34 cellular contexts compared by ENCODE assay signal in genomic region chr11:109059402-109059801, GRCh38.
"Had no signal": no experiment of that assay in that cellular context is flagged by ENCODE, and none has a peak within 500 bp of the region (broad histone marks: within the 10 kb centered on the region; RNA-seq: fewer than 3 reads in every experiment).

No MANE protein-coding gene starts in this region.

- H3K4me3 Mint-ChIP-seq: activated B cell treated with CpG ODN at 0.5 μM for 24 hours; activated CD8-positive, alpha-beta memory T cell treated with anti-CD3 and anti-CD28 coated beads, Interleukin-2, amount 10 ng/mL, durations not matched to agents 7 days and 5 days; activated CD8-positive, alpha-beta T cell treated with anti-CD3 and anti-CD28 coated beads for 36 hours; activated naive CD4-positive, alpha-beta T cell treated with anti-CD3 and anti-CD28 coated beads, Interleukin-2, amount 10 ng/mL, durations not matched to agents 7 days and 5 days; activated naive CD8-positive, alpha-beta T cell; activated T-helper 1 cell treated with anti-CD3 and anti-CD28 coated beads, Interleukin-12 subunit alpha, Interleukin-12 subunit beta, Interleukin-2, Interleukin-4 antibody, amounts not matched to agents 30 ng/mL and 10 ng/mL and 1 ng/mL, durations not matched to agents 14 hours and 24 hours and 36 hours; central memory CD8-positive, alpha-beta T cell; effector memory CD8-positive, alpha-beta T cell; T-helper 17 cell; T-helper 2 cell treated with Interferon-gamma antibody and Interleukin-4, amounts not matched to agents 5 μg/mL and 100 μg/mL, for 36 hours had no signal

- H3K4me1 Mint-ChIP-seq: activated B cell treated with CpG ODN at 0.5 μM for 24 hours; central memory CD8-positive, alpha-beta T cell; T-helper 17 cell had no signal

- H3K27ac Mint-ChIP-seq: activated B cell treated with CpG ODN at 0.5 μM for 24 hours; activated CD8-positive, alpha-beta memory T cell treated with anti-CD3 and anti-CD28 coated beads, Interleukin-2, amount 10 ng/mL, durations not matched to agents 7 days and 5 days; activated CD8-positive, alpha-beta T cell treated with anti-CD3 and anti-CD28 coated beads for 36 hours; activated naive CD4-positive, alpha-beta T cell treated with anti-CD3 and anti-CD28 coated beads, Interleukin-2, amount 10 ng/mL, durations not matched to agents 7 days and 5 days; activated naive CD8-positive, alpha-beta T cell; activated T-helper 1 cell treated with anti-CD3 and anti-CD28 coated beads, Interleukin-12 subunit alpha, Interleukin-12 subunit beta, Interleukin-2, Interleukin-4 antibody, amounts not matched to agents 30 ng/mL and 10 ng/mL and 1 ng/mL, durations not matched to agents 14 hours and 24 hours and 36 hours; effector memory CD8-positive, alpha-beta T cell; T-helper 17 cell; T-helper 2 cell treated with Interferon-gamma antibody and Interleukin-4, amounts not matched to agents 5 μg/mL and 100 μg/mL, for 36 hours had no signal

- DNase-seq: activated B cell treated with CpG ODN at 0.5 μM for 24 hours; activated CD4-positive, alpha-beta T cell treated with anti-CD3 and anti-CD28 coated beads for 48 hours; activated CD4-positive, alpha-beta T cell treated with anti-CD3 and anti-CD28 coated beads, Interleukin-2, amount 50 U/mL, for 1 hour; activated CD4-positive, alpha-beta T cell treated with anti-CD3 and anti-CD28 coated beads, Interleukin-2, amount 50 U/mL, for 48 hours; activated CD8-positive, alpha-beta memory T cell treated with anti-CD3 and anti-CD28 coated beads, Interleukin-2, amount 10 ng/mL, durations not matched to agents 7 days and 5 days; activated CD8-positive, alpha-beta memory T cell treated with anti-CD3 and anti-CD28 coated beads, Interleukin-2, amount 50 U/mL, for 4 hours; activated CD8-positive, alpha-beta T cell treated with anti-CD3 and anti-CD28 coated beads for 36 hours; activated gamma-delta T cell; activated naive CD4-positive, alpha-beta T cell; activated naive CD4-positive, alpha-beta T cell treated with anti-CD3 and anti-CD28 coated beads, Interleukin-2, amount 10 ng/mL, durations not matched to agents 7 days and 5 days; activated T-cell treated with anti-CD3 and anti-CD28 coated beads, Interleukin-2, amount 50 U/mL, for 1 hour; activated T-cell treated with anti-CD3 and anti-CD28 coated beads, Interleukin-2, amount 50 U/mL, for 48 hours; amniotic stem cell; anterior cingulate cortex; brain microvascular endothelial cell; cortex of kidney; dermis blood vessel endothelial cell; effector CD4-positive, alpha-beta T cell; effector memory CD8-positive, alpha-beta T cell; erythroblast; foreskin keratinocyte; gastrocnemius medialis; glutamatergic neuron; heart left ventricle; T-helper 1 cell; T-helper 17 cell; T1000; WERI-Rb-1 had no signal

- H3K27me3 ChIP-seq: brain microvascular endothelial cell, esophagus muscularis mucosa, gastrocnemius medialis, heart left ventricle had no signal

- H3K4me3 ChIP-seq: esophagus muscularis mucosa, gastrocnemius medialis, heart left ventricle had no signal

- ATAC-seq: activated CD4-positive, CD25-positive, alpha-beta regulatory T cell treated with anti-CD3 and anti-CD28 coated beads, Interleukin-2, amount 50 U/mL, for 24 hours; activated CD8-positive, alpha-beta memory T cell treated with anti-CD3 and anti-CD28 coated beads, Interleukin-2, amount 10 ng/mL, durations not matched to agents 7 days and 5 days; activated CD8-positive, alpha-beta T cell treated with anti-CD3 and anti-CD28 coated beads for 36 hours; effector memory CD8-positive, alpha-beta T cell; foreskin keratinocyte; gastrocnemius medialis; heart left ventricle; T-helper 17 cell had no signal

- H3K4me1 ChIP-seq: esophagus muscularis mucosa, foreskin keratinocyte, gastrocnemius medialis, heart left ventricle had no signal

- H3K9me3 ChIP-seq: esophagus muscularis mucosa, gastrocnemius medialis, heart left ventricle had no signal

- H3K9me3 Mint-ChIP-seq: activated B cell treated with CpG ODN at 0.5 μM for 24 hours; activated CD8-positive, alpha-beta T cell treated with anti-CD3 and anti-CD28 coated beads for 36 hours; activated naive CD4-positive, alpha-beta T cell treated with anti-CD3 and anti-CD28 coated beads, Interleukin-2, amount 10 ng/mL, durations not matched to agents 7 days and 5 days; activated T-helper 1 cell treated with anti-CD3 and anti-CD28 coated beads, Interleukin-12 subunit alpha, Interleukin-12 subunit beta, Interleukin-2, Interleukin-4 antibody, amounts not matched to agents 30 ng/mL and 10 ng/mL and 1 ng/mL, durations not matched to agents 14 hours and 24 hours and 36 hours; central memory CD8-positive, alpha-beta T cell; effector memory CD8-positive, alpha-beta T cell; T-helper 2 cell treated with Interferon-gamma antibody and Interleukin-4, amounts not matched to agents 5 μg/mL and 100 μg/mL, for 36 hours had no signal

- H3K36me3 Mint-ChIP-seq: activated CD8-positive, alpha-beta memory T cell treated with anti-CD3 and anti-CD28 coated beads, Interleukin-2, amount 10 ng/mL, durations not matched to agents 7 days and 5 days; activated naive CD4-positive, alpha-beta T cell treated with anti-CD3 and anti-CD28 coated beads, Interleukin-2, amount 10 ng/mL, durations not matched to agents 7 days and 5 days; activated naive CD8-positive, alpha-beta T cell had no signal

- H3K27me3 Mint-ChIP-seq: activated CD8-positive, alpha-beta T cell treated with anti-CD3 and anti-CD28 coated beads for 36 hours had no signal

- H3K27ac ChIP-seq: brain microvascular endothelial cell, esophagus muscularis mucosa, foreskin keratinocyte, gastrocnemius medialis, heart left ventricle, WERI-Rb-1 had no signal

- H3K36me3 ChIP-seq: brain microvascular endothelial cell, esophagus muscularis mucosa, gastrocnemius medialis, heart left ventricle, WERI-Rb-1 had no signal
